ENCODE assay signal across 8 cellular contexts in genomic region chr12:51863921-51864700, GRCh38. TPM values are rescaled to one million over a fixed set of nuclear protein-coding genes. Genes with fewer than 3 reads are reported as not detected.
DNase-seq lines count a peak whose midpoint lies in the region; ATAC-seq and TF ChIP-seq lines count a peak whose summit lies in the region.

No MANE protein-coding gene starts in this region.

- DNase-seq in NCI-H524 (lab: John Stamatoyannopoulos, UW) (peak; percentile 67 to 85), nephron progenitor cell (peak; percentile 91), amniotic stem cell (lab: John Stamatoyannopoulos, UW) (no peak), HT-29 (ENCODE audit: low spot score) (no peak)
- DNase-seq in effector memory CD4-positive, alpha-beta T cell, result no peak

- peak overlapping the region; percentile 81 to 99 (median 93) for H3K4me2 ChIP-seq in BLaER1 treated with 17β-estradiol and CSF1 and Interleukin-3, amounts not matched to agents 10 nM and 100 nM

- H3K27ac Mint-ChIP-seq in nephron progenitor cell, result peak overlapping the region; percentile 94

- no peak for TF ChIP-seq CTCF in nephron progenitor cell (IDR thresholded peaks at IDR 0.05)

- H3K9me3 ChIP-seq in BLaER1 treated with 17β-estradiol and CSF1 and Interleukin-3, amounts not matched to agents 10 nM and 100 nM (replicated peaks in 1 of 11), result no peaks in the 10 kb centered on the region
- H3K9me3 ChIP-seq in effector memory CD4-positive, alpha-beta T cell (ENCODE audit: control insufficient read depth, low read length), result no peaks in the 10 kb centered on the region

- H3K4me1 ChIP-seq in BLaER1 treated with 17β-estradiol and CSF1 and Interleukin-3, amounts not matched to agents 10 nM and 100 nM, result peaks cover 45 to 68% (median 64%) of the 10 kb centered on the region in 10 experiments
- peaks cover 14% of the 10 kb centered on the region for H3K4me1 ChIP-seq in effector memory CD4-positive, alpha-beta T cell (ENCODE audit: control insufficient read depth, insufficient read depth, low read length, poor library complexity, severe bottlenecking)

- H3K9ac ChIP-seq in BLaER1 treated with 17β-estradiol and CSF1 and Interleukin-3, amounts not matched to agents 10 nM and 100 nM, result peak overlapping the region in 9 of 11 experiments; percentile 47 to 70 (median 54); a peak in 16 of 22 replicates

- H3K4me3 Mint-ChIP-seq in nephron progenitor cell, result peak overlapping the region; percentile 72

- H3K4me3 ChIP-seq in BLaER1 treated with 17β-estradiol and CSF1 and Interleukin-3, amounts not matched to agents 10 nM and 100 nM, result peak overlapping the region; percentile 23 to 64 (median 48)
- peak overlapping the region; percentile 34 for H3K4me3 ChIP-seq in effector memory CD4-positive, alpha-beta T cell (ENCODE audit: insufficient read depth, low read depth, low read length, poor library complexity, severe bottlenecking)

- peaks cover 82% of the 10 kb centered on the region for H3K4me1 Mint-ChIP-seq in nephron progenitor cell

- no peaks in the 10 kb centered on the region for H3K36me3 ChIP-seq in BLaER1 treated with 17β-estradiol and CSF1 and Interleukin-3, amounts not matched to agents 10 nM and 100 nM
- no peaks in the 10 kb centered on the region for H3K36me3 ChIP-seq in effector memory CD4-positive, alpha-beta T cell (ENCODE audit: control insufficient read depth, insufficient read depth, low read length)

- H4K20me1 ChIP-seq in BLaER1 treated with 17β-estradiol and CSF1 and Interleukin-3, amounts not matched to agents 10 nM and 100 nM, result no peaks in the 10 kb centered on the region; a peak in 1 of 22 replicates

- H3K27me3 ChIP-seq in BLaER1 treated with 17β-estradiol and CSF1 and Interleukin-3, amounts not matched to agents 10 nM and 100 nM, result peaks cover 25 to 47% (median 33%) of the 10 kb centered on the region in 11 experiments
- H3K27me3 ChIP-seq in effector memory CD4-positive, alpha-beta T cell (replicated peaks; ENCODE audit: control insufficient read depth, insufficient read depth, low read length, poor library complexity, severe bottlenecking), result peaks cover 34% of the 10 kb centered on the region

- ATAC-seq in HG03159 (IDR thresholded peaks at IDR 0.05; ENCODE audit: unreplicated experiment) (no peak), HG03025 (IDR thresholded peaks at IDR 0.05; ENCODE audit: low FRiP score, unreplicated experiment) (no peak)

- H3K27me3 Mint-ChIP-seq in nephron progenitor cell (ENCODE audit: low read depth, poor library complexity), result peaks cover 12% of the 10 kb centered on the region

- H3K9me3 Mint-ChIP-seq in nephron progenitor cell, result no peaks in the 10 kb centered on the region

- peak overlapping the region in 7 of 11 experiments; percentile 32 to 69 (median 60); a peak in 13 of 22 replicates for H3K27ac ChIP-seq in BLaER1 treated with 17β-estradiol and CSF1 and Interleukin-3, amounts not matched to agents 10 nM and 100 nM
- H3K27ac ChIP-seq in effector memory CD4-positive, alpha-beta T cell (ENCODE audit: insufficient read depth, low read length, poor library complexity, severe bottlenecking), result no peak overlapping the region

- H3K36me3 Mint-ChIP-seq in nephron progenitor cell (ENCODE audit: low read depth), result no peaks in the 10 kb centered on the region

RNA-seq across cellular contexts. Expression of gene FIGNL2, which starts 15.6 kb away (rescaled TPM):
- total RNA-seq in HT-29 (2014; rRNA removed; shearing (Covaris generic)), result not detected in 2 replicates

RNA-seq across cellular contexts. Expression of gene ANKRD33, which starts 23.8 kb away (rescaled TPM):
- not detected in 2 replicates for total RNA-seq in HT-29 (2014; rRNA removed; shearing (Covaris generic))

RNA-seq across cellular contexts. Expression of gene ACVRL1, which starts 43.2 kb away (rescaled TPM):
- total RNA-seq in HT-29 (2014; rRNA removed; shearing (Covaris generic)), result not detected in 2 replicates

Comparison
In these comparisons a context has a peak if more than half of its experiments do, and no peak if none do; other contexts are left out.
1. DNase-seq: peak in NCI-H524 (2 of 2) and nephron progenitor cell (single experiment); none in effector memory CD4-positive, alpha-beta T cell (0 of 3), amniotic stem cell (single experiment) and HT-29 (single experiment).